34 cellular contexts compared by ENCODE assay signal in genomic region chr1:117584181-117584580, GRCh38.
"Had no signal": no experiment of that assay in that cellular context is flagged by ENCODE, and none has a peak within 500 bp of the region (broad histone marks: within the 10 kb centered on the region; RNA-seq: fewer than 3 reads in every experiment).

No MANE protein-coding gene starts in this region.

- H3K27ac ChIP-seq: adrenal gland, body of pancreas, brain microvascular endothelial cell, cardiac muscle cell, VCaP had no signal

- FAIRE-seq: astrocyte, bronchial epithelial cell, TTC549 had no signal

- H3K36me3 ChIP-seq: adrenal gland, brain microvascular endothelial cell, cardiac muscle cell had no signal

- ATAC-seq: activated CD8-positive, alpha-beta T cell treated with anti-CD3 and anti-CD28 coated beads for 36 hours; activated naive CD4-positive, alpha-beta T cell treated with anti-CD3 and anti-CD28 coated beads, Interleukin-2, amount 50 U/mL, for 72 hours; activated T-cell treated with anti-CD3 and anti-CD28 coated beads, Interleukin-2, amount 50 U/mL, for 4 hours; activated T-cell treated with anti-CD3 and anti-CD28 coated beads, Interleukin-2, amount 50 U/mL, for 72 hours; activated T-helper 17 cell treated with anti-CD3 and anti-CD28 coated beads, Interleukin-2, amount 50 U/mL, for 72 hours; body of pancreas had no signal

- DNase-seq: activated CD4-positive, alpha-beta memory T cell treated with anti-CD3 and anti-CD28 coated beads for 36 hours; activated CD4-positive, alpha-beta T cell treated with anti-CD3 and anti-CD28 coated beads for 4 hours; activated CD4-positive, alpha-beta T cell treated with anti-CD3 and anti-CD28 coated beads, Interleukin-2, amount 10 ng/mL, durations not matched to agents 24 days and 14 days; activated CD4-positive, alpha-beta T cell treated with anti-CD3 and anti-CD28 coated beads, Interleukin-2, amount 50 U/mL, for 1 hour; activated CD4-positive, alpha-beta T cell treated with anti-CD3 and anti-CD28 coated beads, Interleukin-2, amount 50 U/mL, for 4 hours; activated CD4-positive, CD25-positive, alpha-beta regulatory T cell treated with anti-CD3 and anti-CD28 coated beads, Interleukin-2, amount 50 U/mL, for 72 hours; activated CD8-positive, alpha-beta memory T cell treated with anti-CD3 and anti-CD28 coated beads, Interleukin-2, amount 50 U/mL, for 4 hours; activated CD8-positive, alpha-beta T cell treated with anti-CD3 and anti-CD28 coated beads for 36 hours; activated gamma-delta T cell treated with Interleukin-2 at 50 U/mL for 16 hours; activated naive CD4-positive, alpha-beta T cell; activated naive CD4-positive, alpha-beta T cell treated with anti-CD3 and anti-CD28 coated beads for 36 hours; activated naive CD4-positive, alpha-beta T cell treated with anti-CD3 and anti-CD28 coated beads, Interleukin-2, amount 50 U/mL, for 16 hours; activated naive CD8-positive, alpha-beta T cell treated with anti-CD3 and anti-CD28 coated beads for 36 hours; activated T-cell treated with anti-CD3 and anti-CD28 coated beads for 4 hours; activated T-cell treated with anti-CD3 and anti-CD28 coated beads, Interleukin-2, amount 50 U/mL, for 1 hour; activated T-cell treated with anti-CD3 and anti-CD28 coated beads, Interleukin-2, amount 50 U/mL, for 4 hours; activated T-cell treated with anti-CD3 and anti-CD28 coated beads, Interleukin-2, amount 50 U/mL, for 72 hours; adrenal gland; amniotic stem cell; aorta; body of pancreas; brain microvascular endothelial cell; caudate nucleus; cerebellar nuclear complex; T-helper 1 cell; T-helper 2 cell; T-helper 9 cell had no signal

- H3K4me1 ChIP-seq: adrenal gland had no signal

- H3K27me3 ChIP-seq: adrenal gland, body of pancreas, brain microvascular endothelial cell, cardiac muscle cell had no signal

- H3K4me3 ChIP-seq: adrenal gland, body of pancreas, cardiac muscle cell had no signal

- H3K9me3 ChIP-seq: adrenal gland, body of pancreas had no signal
